ENCODE assay signal across 1 cellular context in the genomic region with DNA sequence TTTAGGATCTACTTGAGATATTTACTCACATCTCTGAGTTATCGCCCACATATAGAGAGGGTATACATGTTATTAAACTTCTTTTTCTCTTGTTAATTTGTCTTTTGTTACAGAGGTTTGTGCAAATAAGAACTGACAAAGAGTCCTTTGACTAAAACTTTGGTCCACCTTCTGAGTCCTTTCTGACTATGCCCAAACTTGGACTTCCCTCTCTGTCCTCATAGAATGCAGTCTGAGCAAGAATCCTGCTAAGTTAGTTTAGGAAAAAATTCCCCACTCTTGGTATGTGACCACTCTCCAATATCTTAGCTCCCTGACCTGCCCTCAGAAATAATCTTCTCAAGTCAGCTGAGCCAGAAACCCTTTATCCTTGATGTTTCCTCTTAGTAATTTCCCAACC.
TF ChIP-seq lines count a peak whose summit lies in the region.

No MANE protein-coding gene starts in this region.

TF ChIP-seq in GM23338, 12 proteins besides CTCF, POLR2A, EP300 and RAD21 (continued from another document):
- TF ChIP-seq ETS1 (IDR thresholded peaks at IDR 0.05) (no peak), ZNF331 (CRISPR knock-in tag; IDR thresholded peaks at IDR 0.05; ENCODE audit: low read depth) (no peak), CREB1 (CRISPR knock-in tag; IDR thresholded peaks at IDR 0.05; ENCODE audit: low read depth) (no peak), ZNF462 (CRISPR knock-in tag; IDR thresholded peaks at IDR 0.05) (no peak), ZNF114 (CRISPR knock-in tag; IDR thresholded peaks at IDR 0.05) (no peak)
